In genomic region chr3:136862611-136862951, GRCh38 we compare ENCODE assay signal across 8 cellular contexts. TPM values are rescaled to one million over a fixed set of nuclear protein-coding genes. Genes with fewer than 3 reads are reported as not detected.
DNase-seq lines count a peak whose midpoint lies in the region; ATAC-seq and TF ChIP-seq lines count a peak whose summit lies in the region.

No MANE protein-coding gene starts in this region.

- no peaks in the 10 kb centered on the region for H3K9me3 ChIP-seq in lower lobe of right lung

- H3K36me3 Mint-ChIP-seq in dendritic cell treated with granulocyte-macrophage colony-stimulating factor and Interleukin-4, amounts not matched to agents 40 ng/mL and 50 ng/mL, for 4 days (ENCODE audit: low read depth), result peaks cover 39% of the 10 kb centered on the region

- intact Hi-C loops in dendritic cell treated with granulocyte-macrophage colony-stimulating factor and Interleukin-4, amounts not matched to agents 40 ng/mL and 50 ng/mL, for 4 days (cut with micrococcal nuclease), result loop anchor here (1.0 to 10.0 kb wide), 4 partner anchors 40 to 668 kb away; partner anchors contain the start of genes MSL2 and STAG1
- intact Hi-C loops in lower lobe of right lung (cut with DNase I), result no loop called here

- ATAC-seq in HG02678 (IDR thresholded peaks at IDR 0.05; ENCODE audit: unreplicated experiment) (peak; percentile 13), lower lobe of right lung (peak; percentile 65 to 80)

- H3K27ac Mint-ChIP-seq in dendritic cell treated with granulocyte-macrophage colony-stimulating factor and Interleukin-4, amounts not matched to agents 40 ng/mL and 50 ng/mL, for 4 days, result peak overlapping the region; percentile 98

- no peaks in the 10 kb centered on the region for H3K27me3 Mint-ChIP-seq in dendritic cell treated with granulocyte-macrophage colony-stimulating factor and Interleukin-4, amounts not matched to agents 40 ng/mL and 50 ng/mL, for 4 days

- DNase-seq in NCI-H2081 (lab: John Stamatoyannopoulos, UW) (peak; percentile 48 to 69), NCI-H2081 treated with DMSO at 0.1 percent for 48 hours (lab: John Stamatoyannopoulos, UW) (no peak), NCI-H1092 treated with DMSO at 0.1 percent for 48 hours (lab: John Stamatoyannopoulos, UW) (peak; percentile 74), UCSD-AML1 (lab: John Stamatoyannopoulos, UW; ENCODE audit: unreplicated experiment) (peak; percentile 74), lower lobe of right lung (peak; percentile 80)
- peak; percentile 3 for DNase-seq in stimulated activated CD8-positive, alpha-beta memory T cell treated with anti-CD3 and anti-CD28 coated beads, Interleukin-4, amount 100 ng/mL, for 1 hour (ENCODE audit: low read depth in 2 of 2, low spot score in 1 of 2)

- H3K9me3 Mint-ChIP-seq in dendritic cell treated with granulocyte-macrophage colony-stimulating factor and Interleukin-4, amounts not matched to agents 40 ng/mL and 50 ng/mL, for 4 days, result no peaks in the 10 kb centered on the region

- peak overlapping the region; percentile 97 for H3K4me3 Mint-ChIP-seq in dendritic cell treated with granulocyte-macrophage colony-stimulating factor and Interleukin-4, amounts not matched to agents 40 ng/mL and 50 ng/mL, for 4 days

- H3K27me3 ChIP-seq in lower lobe of right lung (ENCODE audit: low read depth), result no peaks in the 10 kb centered on the region

- peaks cover 49% of the 10 kb centered on the region for H3K4me1 ChIP-seq in lower lobe of right lung

- H3K4me1 Mint-ChIP-seq in dendritic cell treated with granulocyte-macrophage colony-stimulating factor and Interleukin-4, amounts not matched to agents 40 ng/mL and 50 ng/mL, for 4 days (ENCODE audit: low read depth), result peaks cover 45% of the 10 kb centered on the region

- H3K27ac ChIP-seq in lower lobe of right lung, result peak overlapping the region; percentile 97

- TF ChIP-seq CTCF in lower lobe of right lung (IDR thresholded peaks at IDR 0.05), result no peak

- no peaks in the 10 kb centered on the region for H3K36me3 ChIP-seq in lower lobe of right lung

- peak overlapping the region; percentile 98 for H3K4me3 ChIP-seq in lower lobe of right lung

RNA-seq across cellular contexts. Expression of gene NCK1, which starts 0.6 kb away (rescaled TPM):
- total RNA-seq in lower lobe of right lung, result 63.0 TPM

RNA-seq across cellular contexts. Expression of gene SLC35G2, which starts 43.7 kb away (rescaled TPM):
- total RNA-seq in lower lobe of right lung, result 5.7 TPM
